ENCODE assay signal across 25 cellular contexts in the genomic region with DNA sequence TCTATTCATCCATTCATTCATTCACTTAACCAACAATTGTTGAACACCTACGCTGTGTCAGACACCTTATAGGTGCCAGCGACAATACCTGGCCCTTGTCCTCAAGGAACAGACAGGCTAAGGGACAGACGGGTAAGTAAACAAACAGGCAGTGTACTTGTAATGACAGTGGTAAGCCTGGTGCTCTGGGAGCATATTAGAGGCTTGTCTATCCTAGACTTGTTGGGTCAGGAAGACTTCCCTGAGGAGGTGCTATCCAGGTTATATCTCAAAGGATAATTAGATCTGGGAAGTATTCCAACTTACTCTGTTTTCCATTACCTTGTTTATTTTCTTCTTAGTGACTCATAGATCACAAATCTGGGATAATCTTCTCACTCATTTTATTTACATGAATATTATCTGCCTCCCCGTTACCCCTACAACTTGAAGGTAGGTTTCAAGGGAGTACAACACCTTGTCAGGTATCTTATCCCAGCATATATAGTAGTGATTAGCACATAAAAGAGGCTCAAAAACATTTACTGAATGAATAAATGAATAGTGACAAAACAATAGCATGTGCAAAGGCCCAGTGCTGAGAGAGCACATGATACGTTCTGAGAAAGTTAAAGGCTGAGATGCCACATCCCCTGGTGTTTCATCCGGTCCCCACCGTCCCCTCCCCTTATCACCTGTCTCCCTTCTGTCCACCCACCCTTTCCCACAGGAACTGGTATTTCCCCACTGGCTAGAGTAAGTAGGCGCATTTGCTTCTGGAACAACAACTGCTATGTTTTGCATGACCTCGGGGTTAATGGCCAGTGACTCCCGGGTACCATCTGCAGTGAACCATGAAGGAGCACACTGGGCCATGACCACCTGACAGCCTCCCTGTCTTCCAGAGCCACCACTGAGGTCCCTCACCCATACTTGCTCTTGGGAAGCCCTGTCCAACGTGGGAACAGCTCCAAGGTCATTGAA.
DNase-seq lines count a peak whose midpoint lies in the region; ATAC-seq, FAIRE-seq and TF ChIP-seq lines count a peak whose summit lies in the region.
"Had no signal": no experiment of that assay in that cellular context is flagged by ENCODE, and none has a peak within 500 bp of the region (broad histone marks: within the 10 kb centered on the region; RNA-seq: fewer than 3 reads in every experiment).

No MANE protein-coding gene starts in this region.

- H3K4me3 ChIP-seq in endodermal cell (ENCODE audit: low read length), result no peak overlapping the region
- H3K4me3 ChIP-seq: HAP-1, left ventricle myocardium inferior had no signal

- no peaks in the 10 kb centered on the region for H3K9me3 ChIP-seq in endodermal cell (ENCODE audit: control insufficient read depth, low read length)
- H3K9me3 ChIP-seq: Caco-2, HAP-1, left ventricle myocardium inferior had no signal

- no peak overlapping the region for H3K27ac ChIP-seq in endodermal cell (ENCODE audit: low read depth, low read length)
- H3K27ac ChIP-seq: left ventricle myocardium inferior had no signal

- peaks cover 9 to 10% of the 10 kb centered on the region in 2 donors for H3K4me1 Mint-ChIP-seq in natural killer cell
- no peaks in the 10 kb centered on the region for H3K4me1 Mint-ChIP-seq in endodermal cell
- H3K4me1 Mint-ChIP-seq: B cell had no signal

- TF ChIP-seq CTCF in natural killer cell (IDR thresholded peaks at IDR 0.05) (no peak), endodermal cell (conservative IDR thresholded peaks at IDR 0.05) (no peak)

- H3K36me3 ChIP-seq in endodermal cell (ENCODE audit: control insufficient read depth, insufficient read depth, low read length), result no peaks in the 10 kb centered on the region
- H3K36me3 ChIP-seq: HAP-1, left ventricle myocardium inferior had no signal

- H3K27ac Mint-ChIP-seq in natural killer cell, result peak overlapping the region; percentile 44 to 71
- H3K27ac Mint-ChIP-seq in endodermal cell, result no peak overlapping the region
- H3K27ac Mint-ChIP-seq: activated CD8-positive, alpha-beta T cell treated with anti-CD3 and anti-CD28 coated beads, Interleukin-2, amount 10 ng/mL, durations not matched to agents 7 days and 5 days; B cell; dendritic cell treated with granulocyte-macrophage colony-stimulating factor and Interleukin-4, amounts not matched to agents 40 ng/mL and 50 ng/mL, for 4 days; mesothelial cell of epicardium had no signal

- no peaks in the 10 kb centered on the region for H3K36me3 Mint-ChIP-seq in natural killer cell
- no peaks in the 10 kb centered on the region for H3K36me3 Mint-ChIP-seq in endodermal cell (ENCODE audit: low read depth)
- H3K36me3 Mint-ChIP-seq: mesothelial cell of epicardium, type B pancreatic cell had no signal

- no peak overlapping the region for H3K9ac ChIP-seq in endodermal cell (ENCODE audit: extremely low read depth, low read length, poor library complexity, severe bottlenecking)

- H3K9me3 Mint-ChIP-seq in natural killer cell (no peaks in the 10 kb centered on the region), endodermal cell (no peaks in the 10 kb centered on the region)
- H3K9me3 Mint-ChIP-seq: dendritic cell treated with granulocyte-macrophage colony-stimulating factor and Interleukin-4, amounts not matched to agents 40 ng/mL and 50 ng/mL, for 4 days; mesothelial cell of epicardium; type B pancreatic cell had no signal

- intact Hi-C loops in natural killer cell (cut with micrococcal nuclease), result no loop called here

- no peaks in the 10 kb centered on the region for H3K27me3 Mint-ChIP-seq in natural killer cell (ENCODE audit: low read depth in 2 of 2)
- peaks cover 7% of the 10 kb centered on the region for H3K27me3 Mint-ChIP-seq in endodermal cell (ENCODE audit: insufficient read depth)
- H3K27me3 Mint-ChIP-seq: dendritic cell treated with granulocyte-macrophage colony-stimulating factor and Interleukin-4, amounts not matched to agents 40 ng/mL and 50 ng/mL, for 4 days had no signal

- DNase-seq in DMS153 (lab: John Stamatoyannopoulos, UW) (peak; percentile 5), DMS153 treated with DMSO at 0.1 percent for 48 hours (lab: John Stamatoyannopoulos, UW; ENCODE audit: unreplicated experiment) (no peak), NCI-H1105 (lab: John Stamatoyannopoulos, UW) (peak; percentile 58), astrocyte of the hippocampus (ENCODE audit: low read depth, low spot score) (peak; percentile 13), natural killer cell (no peak), NOMO-1 treated with dmso at 0.1 percent for 144 hours (lab: John Stamatoyannopoulos, UW; ENCODE audit: unreplicated experiment) (no peak), GM19239 (ENCODE audit: insufficient read length, low spot score) (no peak), endodermal cell (no peak)
- DNase-seq: 8988T; activated CD4-positive, alpha-beta T cell treated with anti-CD3 and anti-CD28 coated beads for 1 hour; activated CD8-positive, alpha-beta T cell treated with anti-CD3 and anti-CD28 coated beads, Interleukin-2, amount 10 ng/mL, durations not matched to agents 7 days and 5 days; Caco-2; caudate nucleus; KBM-7; left ventricle myocardium inferior; NCI-H524; Right ventricle myocardium superior; SW 1271 had no signal

- no peaks in the 10 kb centered on the region for H3K4me1 ChIP-seq in endodermal cell (ENCODE audit: control insufficient read depth, insufficient read depth, low read length)
- H3K4me1 ChIP-seq: Caco-2, HAP-1 had no signal

- no peak for FAIRE-seq in GM19239 (lab: Jason Lieb, UNC)

- H3K4me3 Mint-ChIP-seq in natural killer cell, result peak overlapping the region; percentile 65
- no peak overlapping the region for H3K4me3 Mint-ChIP-seq in endodermal cell
- H3K4me3 Mint-ChIP-seq: activated CD8-positive, alpha-beta T cell treated with anti-CD3 and anti-CD28 coated beads, Interleukin-2, amount 10 ng/mL, durations not matched to agents 7 days and 5 days; B cell; dendritic cell treated with granulocyte-macrophage colony-stimulating factor and Interleukin-4, amounts not matched to agents 40 ng/mL and 50 ng/mL, for 4 days; mesothelial cell of epicardium; neural crest cell; type B pancreatic cell had no signal

- 88 to 91% methylated on average over 8 to 11 of the region's 11 CpGs for WGBS in endodermal cell (ENCODE audit: insufficient coverage in 1 of 2, insufficient read length in 1 of 2), 2 experiments

- peaks cover 7% of the 10 kb centered on the region for H3K27me3 ChIP-seq in endodermal cell (ENCODE audit: control insufficient read depth, insufficient read depth, low read length, poor library complexity, severe bottlenecking)

- no peak for ATAC-seq in natural killer cell
- ATAC-seq: activated CD8-positive, alpha-beta T cell treated with anti-CD3 and anti-CD28 coated beads, Interleukin-2, amount 10 ng/mL, durations not matched to agents 7 days and 5 days; sciatic nerve had no signal

Comparison
In these comparisons a context has a peak if more than half of its experiments do, and no peak if none do; other contexts are left out.
1. DNase-seq: peak in DMS153 (single experiment), NCI-H1105 (single experiment) and astrocyte of the hippocampus (single experiment); none in DMS153 treated with DMSO at 0.1 percent for 48 hours (single experiment), natural killer cell (single experiment), NOMO-1 treated with dmso at 0.1 percent for 144 hours (single experiment), GM19239 (single experiment) and endodermal cell (single experiment).